8 cellular contexts compared by ENCODE assay signal in the genomic region with DNA sequence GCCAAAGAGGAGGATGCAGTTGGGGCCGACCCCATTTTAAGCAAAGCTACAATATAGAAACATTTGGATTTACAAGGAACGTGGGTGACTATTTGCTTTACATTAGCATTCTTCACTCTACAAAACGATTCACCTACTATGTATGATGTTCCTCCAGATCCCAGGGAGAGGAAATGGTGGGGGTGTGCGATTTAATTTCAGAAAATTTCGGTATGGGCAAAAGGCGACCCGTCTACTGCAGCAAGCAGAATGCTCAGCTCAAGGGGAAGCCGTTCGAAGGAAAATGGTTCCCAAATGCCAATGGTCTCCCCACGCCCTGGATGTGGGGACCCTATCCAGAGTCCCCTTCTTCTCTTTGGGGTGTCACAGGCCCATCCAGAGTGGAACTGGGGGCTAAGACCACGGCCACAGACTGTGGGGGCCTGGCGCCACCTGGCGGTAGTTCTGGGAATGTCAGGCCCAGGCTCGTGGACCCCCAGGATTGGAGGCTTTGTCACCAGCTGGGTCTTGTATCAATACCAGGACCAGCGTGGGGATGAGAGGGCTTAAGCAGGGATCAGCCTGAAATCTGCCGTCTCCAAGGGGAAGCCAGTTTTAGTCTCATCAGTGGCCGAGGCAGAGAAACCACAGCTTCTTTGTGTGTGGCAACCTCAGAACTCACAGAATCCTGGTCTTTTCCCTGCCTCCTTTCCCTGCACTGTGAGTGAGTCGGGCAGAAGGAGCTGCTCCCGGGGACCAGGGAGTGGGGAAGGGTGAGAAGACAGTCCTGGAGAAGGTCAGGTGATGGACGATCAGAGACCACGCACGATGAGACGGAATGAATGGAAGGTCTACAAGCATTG. TPM values are rescaled to one million over a fixed set of nuclear protein-coding genes. Genes with fewer than 3 reads are reported as not detected.
A peak's percentile ranks its signal among the peaks of the same experiment; 100 is the strongest.
DNase-seq lines count a peak whose midpoint lies in the region; TF ChIP-seq lines count a peak whose summit lies in the region.

No MANE protein-coding gene starts in this region.

- H3K9me3 ChIP-seq in BE2C = no peaks in the 10 kb centered on the region

- H3K4me1 ChIP-seq in BE2C = no peaks in the 10 kb centered on the region

- H3K27me3 Mint-ChIP-seq in activated CD4-positive, alpha-beta T cell treated with anti-CD3 and anti-CD28 coated beads, Interleukin-2, amount 10 ng/mL, durations not matched to agents 24 days and 14 days = peaks cover 13% of the 10 kb centered on the region

- no peak overlapping the region for H3K27ac Mint-ChIP-seq in activated CD4-positive, alpha-beta T cell treated with anti-CD3 and anti-CD28 coated beads, Interleukin-2, amount 10 ng/mL, durations not matched to agents 24 days and 14 days

- peaks cover 5% of the 10 kb centered on the region for H3K4me1 Mint-ChIP-seq in activated CD4-positive, alpha-beta T cell treated with anti-CD3 and anti-CD28 coated beads, Interleukin-2, amount 10 ng/mL, durations not matched to agents 24 days and 14 days

- no peaks in the 10 kb centered on the region for H3K27me3 ChIP-seq in BE2C

- H3K4me3 ChIP-seq in BE2C (ENCODE audit: low read depth, low read length) (no peak overlapping the region), choroid plexus epithelial cell (ENCODE audit: low read depth, low read length) (peak overlapping the region; percentile 24)

- DNase-seq in BE2C (peak; percentile 44), HPDE6-E6E7 (ENCODE audit: extremely low spot score) (peak; percentile 33), choroid plexus epithelial cell (ENCODE audit: low read depth) (peak; percentile 34), midbrain (lab: John Stamatoyannopoulos, UW) (peak; percentile 27), H4 (ENCODE audit: low spot score) (no peak), SW480 (ENCODE audit: low spot score) (no peak)
- peak; percentile 88 for DNase-seq in activated CD4-positive, alpha-beta T cell treated with anti-CD3 and anti-CD28 coated beads, Interleukin-2, amount 10 ng/mL, durations not matched to agents 24 days and 14 days
- peak in 5 of 6 experiments; percentile 15 to 62 (median 42) for DNase-seq in stimulated activated naive CD4-positive, alpha-beta T cell (lab: John Stamatoyannopoulos, UW)

- no peaks in the 10 kb centered on the region for H3K36me3 ChIP-seq in BE2C

- intact Hi-C loops in activated CD4-positive, alpha-beta T cell treated with anti-CD3 and anti-CD28 coated beads, Interleukin-2, amount 10 ng/mL, durations not matched to agents 24 days and 14 days (cut with micrococcal nuclease) = loop anchor here (1.0 kb wide), 2 partner anchors 40 to 71 kb away; no protein-coding TSS in a partner anchor

- H3K9me3 Mint-ChIP-seq in activated CD4-positive, alpha-beta T cell treated with anti-CD3 and anti-CD28 coated beads, Interleukin-2, amount 10 ng/mL, durations not matched to agents 24 days and 14 days = no peaks in the 10 kb centered on the region

- peak; percentile 83 for TF ChIP-seq CTCF in BE2C (IDR thresholded peaks at IDR 0.05; ENCODE audit: low read depth, low read length)
- TF ChIP-seq CTCF in choroid plexus epithelial cell (conservative IDR thresholded peaks at IDR 0.05; ENCODE audit: low read depth, low read length) = peak; percentile 99

- H3K4me3 Mint-ChIP-seq in activated CD4-positive, alpha-beta T cell treated with anti-CD3 and anti-CD28 coated beads, Interleukin-2, amount 10 ng/mL, durations not matched to agents 24 days and 14 days = peak overlapping the region; percentile 51

- H3K36me3 Mint-ChIP-seq in activated CD4-positive, alpha-beta T cell treated with anti-CD3 and anti-CD28 coated beads, Interleukin-2, amount 10 ng/mL, durations not matched to agents 24 days and 14 days (ENCODE audit: low read depth) = no peaks in the 10 kb centered on the region

RNA-seq across cellular contexts. Expression of a gene that starts 8.3 kb away (rescaled TPM):
- polyA plus RNA-seq in BE2C (2012; ENCODE audit: insufficient read depth, insufficient read length, low read depth) = not detected
- total RNA-seq in activated CD4-positive, alpha-beta T cell treated with anti-CD3 and anti-CD28 coated beads, Interleukin-2, amount 10 ng/mL, durations not matched to agents 24 days and 14 days = 0.14 TPM in 1 of 2 replicates, not detected in the other
- total RNA-seq in H4 (2014; rRNA removed; shearing (Covaris generic)) = not detected in 2 replicates

Comparison
In these comparisons a context has a peak if more than half of its experiments do, and no peak if none do; other contexts are left out.
1. DNase-seq: peak in BE2C (single experiment), HPDE6-E6E7 (single experiment), activated CD4-positive, alpha-beta T cell treated with anti-CD3 and anti-CD28 coated beads, Interleukin-2, amount 10 ng/mL, durations not matched to agents 24 days and 14 days (single experiment), choroid plexus epithelial cell (single experiment), midbrain (single experiment) and stimulated activated naive CD4-positive, alpha-beta T cell (5 of 6); none in H4 (single experiment) and SW480 (single experiment).